In genomic region chr1:27418326-27418761, GRCh38 we compare ENCODE assay signal across 8 cellular contexts. TPM values are rescaled to one million over a fixed set of nuclear protein-coding genes. Genes with fewer than 3 reads are reported as not detected.
DNase-seq lines count a peak whose midpoint lies in the region; ATAC-seq and TF ChIP-seq lines count a peak whose summit lies in the region.

No MANE protein-coding gene starts in this region.

- WGBS in mammary epithelial cell (ENCODE audit: low coverage, missing lambda C conversion rate) = 3% methylated on average over 8 of the region's 8 CpGs

- no peak overlapping the region for H3K4me2 ChIP-seq in mammary epithelial cell (ENCODE audit: insufficient read depth, low read depth, low read length)

- POLR2A ChIA-PET in RWPE1 (lab: Yijun Ruan, JAX; ENCODE audit: low non-redundant PET) = no interaction called here

- dilution Hi-C loops in mammary epithelial cell (cut with HindIII; ENCODE audit: low sequenced_read_pairs) = no loop called here

- peak overlapping the region; percentile 64 for H3K27ac ChIP-seq in RWPE1
- peak overlapping the region; percentile 72 for H3K27ac ChIP-seq in mammary epithelial cell (ENCODE audit: insufficient read depth, low read depth, low read length)
- peak overlapping the region; percentile 78 for H3K27ac ChIP-seq in layer of hippocampus (ENCODE audit: low read depth, low read length)

- in situ Hi-C loops in mammary epithelial cell (cut with MboI; ENCODE audit: low sequenced_read_pairs in 2 of 2) = no loop called here

- peaks cover 44% of the 10 kb centered on the region for H3K4me1 ChIP-seq in mammary epithelial cell (ENCODE audit: insufficient read depth, low read length)

- peak overlapping the region; percentile 48 for H3K9ac ChIP-seq in mammary epithelial cell (ENCODE audit: insufficient read depth, low read length)

- H2AFZ ChIP-seq in mammary epithelial cell (ENCODE audit: low read depth, low read length) = peak overlapping the region; percentile 36

- DNase-seq in COLO668 (lab: John Stamatoyannopoulos, UW; ENCODE audit: unreplicated experiment) (peak; percentile 60), RWPE1 (ENCODE audit: low spot score) (peak; percentile 70), mammary epithelial cell (peak; percentile 92), AML-193 (lab: John Stamatoyannopoulos, UW) (no peak), NCI-H1417 treated with DMSO at 0.1 percent for 48 hours (lab: John Stamatoyannopoulos, UW) (no peak)
- DNase-seq in stimulated activated CD4-positive, alpha-beta T cell treated with anti-CD3 and anti-CD28 coated beads, Interleukin-2, amount 100 ng/mL, for 48 hours = peak; percentile 48 to 59

- peaks cover 65% of the 10 kb centered on the region for H3K79me2 ChIP-seq in mammary epithelial cell (ENCODE audit: insufficient read depth, low read length)

- H3K4me3 ChIP-seq in mammary epithelial cell (replicated peaks in 1 of 3; ENCODE audit: insufficient read depth in 1 of 3, low read depth in 2 of 3, low read length in 3 of 3) = no peak overlapping the region

- TF ChIP-seq CTCF in RWPE1 (conservative IDR thresholded peaks at IDR 0.05; ENCODE audit: low read depth) = no peak
- no peak for TF ChIP-seq CTCF in mammary epithelial cell (conservative IDR thresholded peaks at IDR 0.05 in 1 of 2, IDR thresholded peaks at IDR 0.05 in 1 of 2; ENCODE audit: extremely low read depth in 1 of 2, insufficient read depth in 1 of 2, low read depth in 1 of 2, low read length in 2 of 2)

- ATAC-seq in GM21825 (IDR thresholded peaks at IDR 0.05; ENCODE audit: unreplicated experiment) = peak; percentile 61

- H4K20me1 ChIP-seq in mammary epithelial cell (ENCODE audit: insufficient read depth, low read length) = no peaks in the 10 kb centered on the region

- H3K27me3 ChIP-seq in mammary epithelial cell (ENCODE audit: insufficient read depth, low read length) (no peaks in the 10 kb centered on the region), layer of hippocampus (ENCODE audit: control insufficient read depth, insufficient read depth, low read length) (no peaks in the 10 kb centered on the region)

- CTCF ChIA-PET in RWPE1 (lab: Yijun Ruan, JAX) (no interaction called here), mammary epithelial cell (lab: Charles Lee; ENCODE audit: low non-redundant PET) (interaction anchor here (0.6 kb wide), 1 partner anchor 21 kb away, joined by 6 read pairs; no protein-coding TSS in a partner anchor)

- H3K9me3 ChIP-seq in mammary epithelial cell (replicated peaks; ENCODE audit: insufficient read depth, low read length) = no peaks in the 10 kb centered on the region

- H3K36me3 ChIP-seq in mammary epithelial cell (ENCODE audit: insufficient read depth, low read length) = peaks cover 42% of the 10 kb centered on the region

- intact Hi-C loops in mammary epithelial cell (cut with micrococcal nuclease) = loop anchor here (5.0 kb wide), 2 partner anchors 124 to 244 kb away; no protein-coding TSS in a partner anchor

- BruUV-seq in mammary epithelial cell (replicated peaks; lab: Mats Ljungman, UMichigan) = no TSS peak

RNA-seq across cellular contexts. Expression of gene GPR3, which starts 25.9 kb away (rescaled TPM):
- 1 to 10 TPM in 1 of 2 donors, under 1 TPM in 1; 0.50 to 2.3 TPM for total RNA-seq in mammary epithelial cell
- 3.1 TPM for polyA plus RNA-seq in mammary epithelial cell
- not detected for polyA minus RNA-seq in mammary epithelial cell

RNA-seq across cellular contexts. Expression of gene CD164L2, which starts 35.2 kb away (rescaled TPM):
- total RNA-seq in mammary epithelial cell = 1 to 10 TPM; 1.7 to 2.7 TPM
- polyA plus RNA-seq in mammary epithelial cell = 1.4 TPM
- polyA minus RNA-seq in mammary epithelial cell = 8.2 TPM

RNA-seq across cellular contexts. Expression of gene FCN3, which starts 43.7 kb away (rescaled TPM):
- total RNA-seq in mammary epithelial cell = not detected
- not detected for polyA plus RNA-seq in mammary epithelial cell
- polyA minus RNA-seq in mammary epithelial cell = not detected

RNA-seq across cellular contexts. Expression of gene MAP3K6, which starts 51.6 kb away (rescaled TPM):
- 10 to 100 TPM; 38.8 to 46.1 TPM for total RNA-seq in mammary epithelial cell
- polyA plus RNA-seq in mammary epithelial cell = 22.5 TPM
- polyA minus RNA-seq in mammary epithelial cell = 20.7 TPM

Comparison
In these comparisons a context has a peak if more than half of its experiments do, and no peak if none do; other contexts are left out.
1. DNase-seq: peak in COLO668 (single experiment), RWPE1 (single experiment), mammary epithelial cell (single experiment) and stimulated activated CD4-positive, alpha-beta T cell treated with anti-CD3 and anti-CD28 coated beads, Interleukin-2, amount 100 ng/mL, for 48 hours (2 of 2); none in AML-193 (0 of 2) and NCI-H1417 treated with DMSO at 0.1 percent for 48 hours (single experiment).
2. Peak in every context shown above with its lines, with median percentiles within 50 percentile points of each other: H3K27ac ChIP-seq.